ENCODE assay signal across 8 cellular contexts in the genomic region with DNA sequence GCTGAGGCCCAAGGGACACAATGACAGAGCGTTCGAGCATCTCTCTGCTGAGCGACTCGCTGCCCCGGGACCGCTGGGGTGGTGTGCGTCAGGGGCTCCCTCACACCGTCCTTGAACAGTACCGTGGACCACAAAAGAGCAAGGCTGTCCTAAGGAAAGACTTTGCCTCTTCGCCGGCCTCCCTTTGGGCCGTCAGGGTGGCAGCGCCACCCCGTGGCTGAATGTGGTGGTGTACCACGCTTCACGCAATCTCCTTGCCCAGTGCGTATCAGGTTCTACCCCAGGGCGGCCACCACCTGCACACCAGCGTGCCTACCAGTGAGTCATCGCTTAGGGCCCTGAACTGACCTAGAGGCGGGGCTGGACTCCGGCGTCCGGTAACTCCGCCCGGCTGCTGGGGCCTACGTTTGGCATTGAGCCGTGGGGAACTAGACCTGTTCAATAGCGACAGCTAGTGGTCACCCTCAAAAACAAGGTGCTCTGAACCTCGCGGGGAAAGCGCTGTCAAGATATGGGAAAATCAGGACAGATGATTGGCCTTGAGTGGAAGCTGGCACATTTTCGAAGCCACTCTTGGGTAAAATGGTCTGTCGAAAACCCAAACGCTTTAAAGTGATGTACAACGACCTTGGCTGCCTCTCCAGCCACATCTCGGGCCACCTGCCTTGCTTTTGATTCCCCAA. TPM values are rescaled to one million over a fixed set of nuclear protein-coding genes. Genes with fewer than 3 reads are reported as not detected.
DNase-seq lines count a peak whose midpoint lies in the region; ATAC-seq and TF ChIP-seq lines count a peak whose summit lies in the region.

No MANE protein-coding gene starts in this region.

- CTCF ChIA-PET in activated CD4-positive, alpha-beta memory T cell treated with anti-CD3 and anti-CD28 coated beads for 36 hours (lab: Charles Lee), result interaction anchor here (0.6 to 5.3 kb wide), 48 partner anchors 10 to 181 kb away, joined by 3 to 62 read pairs (median 5); a partner anchor contains a TSS

- no peaks in the 10 kb centered on the region for H3K36me3 ChIP-seq in lower lobe of right lung

- H3K4me3 ChIP-seq in GM12865 (ENCODE audit: low read depth, low read length) (no peak overlapping the region), lower lobe of right lung (peak overlapping the region; percentile 39)

- DNase-seq in GM12865 (ENCODE audit: low read depth), result peak; percentile 96
- peak; percentile 33 for DNase-seq in NCI-H1048 (lab: John Stamatoyannopoulos, UW)
- DNase-seq in activated CD4-positive, alpha-beta memory T cell treated with anti-CD3 and anti-CD28 coated beads for 36 hours, result peak; percentile 96
- DNase-seq in ecto neural progenitor cell (ENCODE audit: low spot score), result peak; percentile 95
- peak; percentile 94 for DNase-seq in lower lobe of right lung
- DNase-seq in stimulated activated CD4-positive, alpha-beta T cell treated with anti-CD3 and anti-CD28 coated beads, TNF-alpha, amount 100 ng/mL, for 1 hour (ENCODE audit: low read depth in 3 of 3, low spot score in 1 of 3), result peak; percentile 55 to 84 (median 66)
- no peak for DNase-seq in NCI-H446 treated with DMSO at 0.1 percent for 48 hours (lab: John Stamatoyannopoulos, UW)

- H3K4me1 ChIP-seq in lower lobe of right lung, result peaks cover 7% of the 10 kb centered on the region

- H3K36me3 Mint-ChIP-seq in activated CD4-positive, alpha-beta memory T cell treated with anti-CD3 and anti-CD28 coated beads for 36 hours, result no peaks in the 10 kb centered on the region

- H3K4me3 Mint-ChIP-seq in activated CD4-positive, alpha-beta memory T cell treated with anti-CD3 and anti-CD28 coated beads for 36 hours, result peak overlapping the region; percentile 62

- H3K4me1 Mint-ChIP-seq in activated CD4-positive, alpha-beta memory T cell treated with anti-CD3 and anti-CD28 coated beads for 36 hours (ENCODE audit: low read depth), result peaks cover 79% of the 10 kb centered on the region

- H3K27ac ChIP-seq in lower lobe of right lung, result peak overlapping the region; percentile 53

- no peaks in the 10 kb centered on the region for H3K27me3 Mint-ChIP-seq in activated CD4-positive, alpha-beta memory T cell treated with anti-CD3 and anti-CD28 coated beads for 36 hours

- no peaks in the 10 kb centered on the region for H3K9me3 Mint-ChIP-seq in activated CD4-positive, alpha-beta memory T cell treated with anti-CD3 and anti-CD28 coated beads for 36 hours

- POLR2A ChIA-PET in activated CD4-positive, alpha-beta memory T cell treated with anti-CD3 and anti-CD28 coated beads for 36 hours (lab: Charles Lee), result interaction anchor here (0.6 to 6.3 kb wide), 5 partner anchors 9 to 74 kb away, joined by 3 to 35 read pairs (median 5); a partner anchor contains a TSS

- peak overlapping the region; percentile 87 for H3K27ac Mint-ChIP-seq in activated CD4-positive, alpha-beta memory T cell treated with anti-CD3 and anti-CD28 coated beads for 36 hours

- no peaks in the 10 kb centered on the region for H3K9me3 ChIP-seq in lower lobe of right lung

- intact Hi-C loops in activated CD4-positive, alpha-beta memory T cell treated with anti-CD3 and anti-CD28 coated beads for 36 hours (cut with micrococcal nuclease), result loop anchor here (1.0 to 2.0 kb wide), 9 partner anchors 11 to 178 kb away; no protein-coding TSS in a partner anchor
- intact Hi-C loops in lower lobe of right lung (cut with DNase I), result no loop called here

- no peaks in the 10 kb centered on the region for H3K27me3 ChIP-seq in lower lobe of right lung (ENCODE audit: low read depth)

- TF ChIP-seq CTCF in GM12865 (IDR thresholded peaks at IDR 0.05; ENCODE audit: insufficient read depth, low read depth, low read length, missing control alignments), result peak; percentile 83
- TF ChIP-seq CTCF in lower lobe of right lung (IDR thresholded peaks at IDR 0.05), result peak; percentile 83

- ATAC-seq in HG02588 (IDR thresholded peaks at IDR 0.05; ENCODE audit: unreplicated experiment) (peak; percentile 83), lower lobe of right lung (peak; percentile 99)

RNA-seq across cellular contexts. Expression of a gene that starts 8.1 kb away (rescaled TPM):
- 100 to 1,000 TPM; 212 to 217 TPM for total RNA-seq in activated CD4-positive, alpha-beta memory T cell treated with anti-CD3 and anti-CD28 coated beads for 36 hours
- total RNA-seq in lower lobe of right lung, result 12.4 TPM

RNA-seq across cellular contexts. Expression of a gene that starts 36.6 kb away (rescaled TPM):
- total RNA-seq in activated CD4-positive, alpha-beta memory T cell treated with anti-CD3 and anti-CD28 coated beads for 36 hours, result 1 to 10 TPM; 3.5 to 3.9 TPM
- total RNA-seq in lower lobe of right lung, result 1.6 TPM

RNA-seq across cellular contexts. Expression of a gene that starts 43.1 kb away (rescaled TPM):
- total RNA-seq in activated CD4-positive, alpha-beta memory T cell treated with anti-CD3 and anti-CD28 coated beads for 36 hours, result 10 to 100 TPM; 22.4 to 23.9 TPM
- 11.6 TPM for total RNA-seq in lower lobe of right lung

RNA-seq across cellular contexts. Expression of a gene that starts 58.2 kb away (rescaled TPM):
- total RNA-seq in activated CD4-positive, alpha-beta memory T cell treated with anti-CD3 and anti-CD28 coated beads for 36 hours, result under 1 TPM; 0.07 to 0.31 TPM
- 18.2 TPM for total RNA-seq in lower lobe of right lung

Comparison
In these comparisons a context has a peak if more than half of its experiments do, and no peak if none do; other contexts are left out.
1. RNA of a gene that starts 8.1 kb away (total RNA-seq): 212 to 217 TPM in activated CD4-positive, alpha-beta memory T cell treated with anti-CD3 and anti-CD28 coated beads for 36 hours; 12.4 TPM in lower lobe of right lung (single experiment); every median in the first group is over 10 times any median in the second.